ENCODE assay signal across 1 cellular context in genomic region chr14:49546766-49547165, GRCh38.
TF ChIP-seq lines count a peak whose summit lies in the region.

No MANE protein-coding gene starts in this region.

TF ChIP-seq in H1, 55 proteins besides CTCF, POLR2A, EP300 and RAD21:
- TF ChIP-seq RFX5 (IDR thresholded peaks at IDR 0.05; ENCODE audit: borderline replicate concordance, low read depth, low read length) (no peak), CHD1 (IDR thresholded peaks at IDR 0.05; ENCODE audit: low read depth, low read length) (no peak), TEAD4 (IDR thresholded peaks at IDR 0.05; ENCODE audit: low read depth, low read length) (0 out of 2 replicates have a peak, but pooled peaks have one; percentile 14)
